In the genomic region with DNA sequence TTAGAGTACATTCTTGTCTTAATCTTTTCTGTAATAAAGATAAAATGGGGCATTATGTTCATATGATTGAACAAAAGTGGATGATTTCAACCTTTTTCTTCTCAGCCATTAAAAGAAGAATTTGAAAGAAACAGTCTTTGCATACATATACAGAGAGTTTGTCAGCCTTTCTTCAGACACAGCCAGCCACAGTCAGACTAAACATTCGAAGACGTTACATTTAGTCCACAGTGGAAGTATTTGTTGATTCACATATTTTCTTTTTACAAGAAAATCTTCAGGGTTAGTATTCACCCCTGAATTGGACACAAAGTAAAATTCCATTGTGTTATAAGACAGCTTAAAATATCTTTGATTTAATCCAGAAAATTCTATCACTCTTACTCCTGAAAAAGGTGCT, we compare ENCODE assay signal across 17 cellular contexts.
"Had no signal": no experiment of that assay in that cellular context is flagged by ENCODE, and none has a peak within 500 bp of the region (broad histone marks: within the 10 kb centered on the region; RNA-seq: fewer than 3 reads in every experiment).

No MANE protein-coding gene starts in this region.

- H3K4me3 ChIP-seq: gastrocnemius medialis, vagina had no signal

- DNase-seq: activated CD4-positive, alpha-beta T cell treated with anti-CD3 and anti-CD28 coated beads for 1 hour; activated gamma-delta T cell treated with Interleukin-2 at 50 U/mL for 16 hours; amniotic stem cell; caudate nucleus; cortex of kidney; effector CD4-positive, alpha-beta T cell; gastrocnemius medialis; head of caudate nucleus; mesendoderm; natural killer cell; occipital lobe; T-helper 2 cell; trophoblast cell had no signal

- H3K27me3 Mint-ChIP-seq: stimulated activated naive CD8-positive, alpha-beta T cell treated with anti-CD3 and anti-CD28 coated beads, Interleukin-15, Interleukin-2, amounts not matched to agents 100 ng/mL and 50 ng/mL, for 24 hours had no signal

- H3K9me3 Mint-ChIP-seq: activated naive CD4-positive, alpha-beta T cell treated with anti-CD3 and anti-CD28 coated beads, Interleukin-2, amount 50 U/mL, for 72 hours; natural killer cell; stimulated activated naive CD8-positive, alpha-beta T cell treated with anti-CD3 and anti-CD28 coated beads, Interleukin-15, Interleukin-2, amounts not matched to agents 100 ng/mL and 50 ng/mL, for 24 hours had no signal

- H3K27ac Mint-ChIP-seq: natural killer cell; stimulated activated naive CD8-positive, alpha-beta T cell treated with anti-CD3 and anti-CD28 coated beads, Interleukin-15, Interleukin-2, amounts not matched to agents 100 ng/mL and 50 ng/mL, for 24 hours had no signal

- H3K4me3 Mint-ChIP-seq: brain; natural killer cell; stimulated activated naive CD8-positive, alpha-beta T cell treated with anti-CD3 and anti-CD28 coated beads, Interleukin-15, Interleukin-2, amounts not matched to agents 100 ng/mL and 50 ng/mL, for 24 hours had no signal

- H3K36me3 Mint-ChIP-seq: natural killer cell had no signal

- ATAC-seq: activated naive CD4-positive, alpha-beta T cell treated with anti-CD3 and anti-CD28 coated beads, Interleukin-2, amount 50 U/mL, for 72 hours; gastrocnemius medialis; natural killer cell had no signal
